Comparison of ENCODE assay signal across 8 cellular contexts in the genomic region with DNA sequence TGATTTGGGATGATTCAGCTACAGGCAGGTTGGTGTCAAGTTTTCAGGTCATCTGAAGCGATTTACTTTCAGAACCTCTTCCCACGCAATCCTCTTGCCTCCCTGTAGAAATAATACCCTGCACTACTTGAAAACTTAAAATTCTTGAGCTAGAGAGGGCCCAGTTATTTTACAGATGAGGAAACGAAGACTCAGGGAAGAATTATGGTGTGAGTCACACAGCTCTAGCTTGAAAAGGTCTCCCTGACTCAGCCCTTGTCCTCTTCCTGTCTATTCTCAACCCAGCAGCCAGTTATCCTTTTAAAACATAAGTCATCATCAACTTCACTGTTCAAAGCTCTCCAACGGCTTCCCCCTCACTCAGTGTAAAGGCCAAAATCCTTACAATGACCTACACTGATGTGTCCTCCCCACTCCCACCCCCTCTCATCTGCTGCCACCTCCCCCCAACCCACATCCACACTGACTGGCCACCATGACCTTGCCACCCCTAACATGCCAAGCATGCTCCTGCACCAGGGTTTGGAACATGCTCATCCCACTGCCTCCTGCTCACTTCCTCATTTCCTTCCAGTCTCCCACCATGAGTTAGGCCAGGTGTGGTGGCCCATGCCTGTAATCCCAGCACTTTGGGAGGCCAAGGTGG. TPM values are rescaled to one million over a fixed set of nuclear protein-coding genes. Genes with fewer than 3 reads are reported as not detected.
DNase-seq lines count a peak whose midpoint lies in the region; ATAC-seq and TF ChIP-seq lines count a peak whose summit lies in the region.

No MANE protein-coding gene starts in this region.

- H3K9me3 ChIP-seq in HCT116 (ENCODE audit: control insufficient read depth in 1 of 2, insufficient read depth in 1 of 2, low read depth in 1 of 2, low read length in 2 of 2): no peaks in the 10 kb centered on the region
- H3K9me3 ChIP-seq in upper lobe of left lung: no peaks in the 10 kb centered on the region

- no peaks in the 10 kb centered on the region for H3K9me3 Mint-ChIP-seq in activated CD4-positive, alpha-beta memory T cell treated with anti-CD3 and anti-CD28 coated beads, Interleukin-2, amount 10 ng/mL, durations not matched to agents 7 days and 5 days

- H3K9me2 ChIP-seq in HCT116 (ENCODE audit: insufficient read depth): no peaks in the 10 kb centered on the region

- no TSS peak for BruUV-seq in HCT116 (replicated peaks; lab: Mats Ljungman, UMichigan)

- WGBS in upper lobe of left lung, 2 donors: 55 to 56% methylated on average over 4 of the region's 4 CpGs

- H3K27ac ChIP-seq in HCT116 (ENCODE audit: low read depth, low read length): peak overlapping the region; percentile 98
- H3K27ac ChIP-seq in upper lobe of left lung: peak overlapping the region; percentile 21 to 65 (median 52)

- peak overlapping the region; percentile 84 for H3K9ac ChIP-seq in HCT116 (ENCODE audit: low read length)

- H3K4me2 ChIP-seq in HCT116 (ENCODE audit: low read length): peak overlapping the region; percentile 95

- CTCF ChIA-PET in HCT116 (lab: Charles Lee): interaction anchor here (0.9 to 6.5 kb wide), 8 partner anchors 10 to 160 kb away, joined by 3 to 26 read pairs (median 4); no protein-coding TSS in a partner anchor
- CTCF ChIA-PET in activated CD4-positive, alpha-beta memory T cell treated with anti-CD3 and anti-CD28 coated beads, Interleukin-2, amount 10 ng/mL, durations not matched to agents 7 days and 5 days (lab: Charles Lee): interaction anchor here (0.6 to 1.9 kb wide), 7 partner anchors 9 to 274 kb away, joined by 3 to 7 read pairs (median 4); a partner anchor contains a TSS

- peaks cover 0 to 6% of the 10 kb centered on the region in 2 experiments; a peak in 1 of 4 replicates for H3K36me3 ChIP-seq in HCT116 (ENCODE audit: control insufficient read depth in 1 of 2, insufficient read depth in 2 of 2, low read length in 2 of 2)
- no peaks in the 10 kb centered on the region for H3K36me3 ChIP-seq in kidney epithelial cell (ENCODE audit: control insufficient read depth, insufficient read depth, low read length)
- no peaks in the 10 kb centered on the region for H3K36me3 ChIP-seq in upper lobe of left lung

- intact Hi-C loops in HCT116 (cut with micrococcal nuclease): loop anchor here (1.0 to 5.0 kb wide), 4 partner anchors 38 to 230 kb away; no protein-coding TSS in a partner anchor

- RAD21 ChIA-PET in HCT116 (lab: Charles Lee; ENCODE audit: low non-redundant PET in 1 of 2, low total read pairs in 2 of 2, uncharacterized antibody in 2 of 2, unreplicated experiment in 2 of 2): interaction anchor here (0.6 to 1.7 kb wide), 6 partner anchors 39 to 161 kb away, joined by 3 to 5 read pairs (median 3); no protein-coding TSS in a partner anchor

- peak; percentile 92 for DNase-seq in AG10803 (ENCODE audit: low read depth)
- DNase-seq in HCT116 (ENCODE audit: low read depth, low spot score): peak; percentile 96
- peak; percentile 17 for DNase-seq in activated CD4-positive, alpha-beta memory T cell treated with anti-CD3 and anti-CD28 coated beads, Interleukin-2, amount 10 ng/mL, durations not matched to agents 7 days and 5 days
- peak; percentile 82 for DNase-seq in kidney epithelial cell (ENCODE audit: low read depth)
- no peak for DNase-seq in upper lobe of left lung
- DNase-seq in NCI-H187 (lab: John Stamatoyannopoulos, UW): no peak
- DNase-seq in NCI-H146 (lab: John Stamatoyannopoulos, UW): no peak

- TF ChIP-seq CTCF in AG10803 (conservative IDR thresholded peaks at IDR 0.05; ENCODE audit: low read length) (no peak), HCT116 (IDR thresholded peaks at IDR 0.05 in 2 of 3, conservative IDR thresholded peaks at IDR 0.05 in 1 of 3; ENCODE audit: borderline replicate concordance in 1 of 3, insufficient read depth in 1 of 3, low read depth in 2 of 3, low read length in 2 of 3) (no peak), kidney epithelial cell (IDR thresholded peaks at IDR 0.05; ENCODE audit: insufficient read depth, low read length, poor library complexity, severe bottlenecking) (no peak), upper lobe of left lung (IDR thresholded peaks at IDR 0.05) (no peak)

- TF ChIP-seq RAD21 in HCT116 (IDR thresholded peaks at IDR 0.05; ENCODE audit: low read depth): no peak

- H3K27ac Mint-ChIP-seq in activated CD4-positive, alpha-beta memory T cell treated with anti-CD3 and anti-CD28 coated beads, Interleukin-2, amount 10 ng/mL, durations not matched to agents 7 days and 5 days: peak overlapping the region; percentile 51

- POLR2A ChIA-PET in HCT116 (lab: Charles Lee): interaction anchor here (0.9 to 2.2 kb wide), 12 partner anchors 10 to 147 kb away, joined by 3 to 10 read pairs (median 4); no protein-coding TSS in a partner anchor
- POLR2A ChIA-PET in activated CD4-positive, alpha-beta memory T cell treated with anti-CD3 and anti-CD28 coated beads, Interleukin-2, amount 10 ng/mL, durations not matched to agents 7 days and 5 days (lab: Charles Lee): interaction anchor here (1.8 kb wide), 1 partner anchor 12 kb away, joined by 7 read pairs; no protein-coding TSS in a partner anchor

- peaks cover 60 to 83% of the 10 kb centered on the region in 2 experiments for H3K4me1 ChIP-seq in HCT116 (ENCODE audit: control insufficient read depth in 1 of 2, insufficient read depth in 2 of 2, low read length in 2 of 2)
- H3K4me1 ChIP-seq in upper lobe of left lung: peaks cover 25 to 48% (median 32%) of the 10 kb centered on the region in 4 donors

- H3K4me1 Mint-ChIP-seq in activated CD4-positive, alpha-beta memory T cell treated with anti-CD3 and anti-CD28 coated beads, Interleukin-2, amount 10 ng/mL, durations not matched to agents 7 days and 5 days: peaks cover 49% of the 10 kb centered on the region

- peaks cover 79% of the 10 kb centered on the region for H3K79me2 ChIP-seq in HCT116 (ENCODE audit: insufficient read depth, low read length)

- peak overlapping the region; percentile 31 for H3K4me3 ChIP-seq in AG10803 (ENCODE audit: low read length)
- H3K4me3 ChIP-seq in HCT116 (replicated peaks in 1 of 2; ENCODE audit: low read depth in 1 of 2, low read length in 2 of 2): peak overlapping the region; percentile 78 to 93
- no peak overlapping the region for H3K4me3 ChIP-seq in kidney epithelial cell (ENCODE audit: low read depth, low read length)
- H3K4me3 ChIP-seq in upper lobe of left lung: no peak overlapping the region

- no peak overlapping the region for H3K4me3 Mint-ChIP-seq in activated CD4-positive, alpha-beta memory T cell treated with anti-CD3 and anti-CD28 coated beads, Interleukin-2, amount 10 ng/mL, durations not matched to agents 7 days and 5 days

- no peaks in the 10 kb centered on the region for H3K36me3 Mint-ChIP-seq in activated CD4-positive, alpha-beta memory T cell treated with anti-CD3 and anti-CD28 coated beads, Interleukin-2, amount 10 ng/mL, durations not matched to agents 7 days and 5 days (ENCODE audit: low read depth)

- no peak overlapping the region for H2AFZ ChIP-seq in HCT116 (ENCODE audit: low read depth, low read length, poor library complexity, severe bottlenecking)

- H3K27me3 ChIP-seq in HCT116 (ENCODE audit: insufficient read depth, low read length): no peaks in the 10 kb centered on the region
- H3K27me3 ChIP-seq in kidney epithelial cell (ENCODE audit: control insufficient read depth, insufficient read depth, low read length): no peaks in the 10 kb centered on the region
- no peaks in the 10 kb centered on the region for H3K27me3 ChIP-seq in upper lobe of left lung

- no peak for TF ChIP-seq EP300 in upper lobe of left lung (IDR thresholded peaks at IDR 0.05)

- no peak for TF ChIP-seq POLR2A in HCT116 (IDR thresholded peaks at IDR 0.05; ENCODE audit: borderline replicate concordance, extremely low read depth, insufficient read depth, insufficient read length)
- TF ChIP-seq POLR2A in upper lobe of left lung (IDR thresholded peaks at IDR 0.05): no peak

- H3K27me3 Mint-ChIP-seq in activated CD4-positive, alpha-beta memory T cell treated with anti-CD3 and anti-CD28 coated beads, Interleukin-2, amount 10 ng/mL, durations not matched to agents 7 days and 5 days: peaks cover 22% of the 10 kb centered on the region

- H4K20me1 ChIP-seq in HCT116 (ENCODE audit: insufficient read depth): no peaks in the 10 kb centered on the region

- ATAC-seq in HCT116 (peak; percentile 68), upper lobe of left lung (ENCODE audit: low FRiP score in 2 of 2) (peak; percentile 28 to 76), GM21786 (IDR thresholded peaks at IDR 0.05; ENCODE audit: unreplicated experiment) (no peak)

TF ChIP-seq in HCT116, 20 proteins besides CTCF, POLR2A, EP300 and RAD21 (continues in another document):
- TF ChIP-seq, protein P1, sequence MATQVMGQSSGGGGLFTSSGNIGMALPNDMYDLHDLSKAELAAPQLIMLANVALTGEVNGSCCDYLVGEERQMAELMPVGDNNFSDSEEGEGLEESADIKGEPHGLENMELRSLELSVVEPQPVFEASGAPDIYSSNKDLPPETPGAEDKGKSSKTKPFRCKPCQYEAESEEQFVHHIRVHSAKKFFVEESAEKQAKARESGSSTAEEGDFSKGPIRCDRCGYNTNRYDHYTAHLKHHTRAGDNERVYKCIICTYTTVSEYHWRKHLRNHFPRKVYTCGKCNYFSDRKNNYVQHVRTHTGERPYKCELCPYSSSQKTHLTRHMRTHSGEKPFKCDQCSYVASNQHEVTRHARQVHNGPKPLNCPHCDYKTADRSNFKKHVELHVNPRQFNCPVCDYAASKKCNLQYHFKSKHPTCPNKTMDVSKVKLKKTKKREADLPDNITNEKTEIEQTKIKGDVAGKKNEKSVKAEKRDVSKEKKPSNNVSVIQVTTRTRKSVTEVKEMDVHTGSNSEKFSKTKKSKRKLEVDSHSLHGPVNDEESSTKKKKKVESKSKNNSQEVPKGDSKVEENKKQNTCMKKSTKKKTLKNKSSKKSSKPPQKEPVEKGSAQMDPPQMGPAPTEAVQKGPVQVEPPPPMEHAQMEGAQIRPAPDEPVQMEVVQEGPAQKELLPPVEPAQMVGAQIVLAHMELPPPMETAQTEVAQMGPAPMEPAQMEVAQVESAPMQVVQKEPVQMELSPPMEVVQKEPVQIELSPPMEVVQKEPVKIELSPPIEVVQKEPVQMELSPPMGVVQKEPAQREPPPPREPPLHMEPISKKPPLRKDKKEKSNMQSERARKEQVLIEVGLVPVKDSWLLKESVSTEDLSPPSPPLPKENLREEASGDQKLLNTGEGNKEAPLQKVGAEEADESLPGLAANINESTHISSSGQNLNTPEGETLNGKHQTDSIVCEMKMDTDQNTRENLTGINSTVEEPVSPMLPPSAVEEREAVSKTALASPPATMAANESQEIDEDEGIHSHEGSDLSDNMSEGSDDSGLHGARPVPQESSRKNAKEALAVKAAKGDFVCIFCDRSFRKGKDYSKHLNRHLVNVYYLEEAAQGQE (IDR thresholded peaks at IDR 0.05; ENCODE audit: low read depth): no peak
- no peak for TF ChIP-seq SRF (IDR thresholded peaks at IDR 0.05; ENCODE audit: low read depth)
- peak; percentile 79 for TF ChIP-seq TCF7L2 (IDR thresholded peaks at IDR 0.05; ENCODE audit: borderline replicate concordance, extremely low read depth, insufficient read depth, insufficient read length)
- no peak for TF ChIP-seq EZH2 (IDR thresholded peaks at IDR 0.05)

RNA-seq across cellular contexts. Expression of a gene that starts 3.4 kb away (rescaled TPM):
- total RNA-seq in HCT116 (2021; ENCODE audit: unreplicated experiment) (60.3 TPM), kidney epithelial cell (15.3 and 16.5 TPM in 2 replicates), upper lobe of left lung (10 to 100 TPM; 10.1 to 18.9 (median 12.6) TPM)
- polyA plus RNA-seq in HCT116 (2012): 25.2 and 36.2 TPM in 2 replicates
- total RNA-seq in activated CD4-positive, alpha-beta memory T cell treated with anti-CD3 and anti-CD28 coated beads, Interleukin-2, amount 10 ng/mL, durations not matched to agents 7 days and 5 days: 1 to 10 TPM; 4.8 to 5.1 TPM

Comparison
In these comparisons a context has a peak if more than half of its experiments do, and no peak if none do; other contexts are left out.
1. DNase-seq: peak in AG10803 (single experiment), HCT116 (single experiment), activated CD4-positive, alpha-beta memory T cell treated with anti-CD3 and anti-CD28 coated beads, Interleukin-2, amount 10 ng/mL, durations not matched to agents 7 days and 5 days (single experiment) and kidney epithelial cell (single experiment); none in upper lobe of left lung (0 of 2), NCI-H187 (0 of 2) and NCI-H146 (single experiment).
2. H3K4me3 ChIP-seq: peak in AG10803 (single experiment) and HCT116 (2 of 2); none in kidney epithelial cell (single experiment) and upper lobe of left lung (0 of 4).